9 cellular contexts compared by ENCODE assay signal in the genomic region with DNA sequence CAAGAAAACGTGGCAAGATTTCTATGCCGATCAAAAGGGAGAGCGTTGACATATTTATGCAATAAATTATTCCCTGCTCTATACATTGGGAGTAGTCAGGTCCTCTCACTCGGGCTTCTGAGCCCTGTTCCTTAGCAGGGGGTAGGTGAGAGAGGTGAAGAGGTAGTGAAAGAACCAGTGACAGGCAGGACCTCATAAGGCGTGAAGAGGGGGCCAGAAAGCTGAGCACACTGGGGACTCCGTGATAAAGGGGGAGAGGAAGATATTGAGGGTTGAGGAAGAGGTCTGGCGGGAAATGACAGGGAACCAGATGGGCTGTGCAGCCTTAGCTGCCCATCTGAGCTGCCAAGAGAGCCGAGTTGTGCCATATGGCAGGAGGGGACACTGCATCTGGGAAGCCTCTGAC. TPM values are rescaled to one million over a fixed set of nuclear protein-coding genes. Genes with fewer than 3 reads are reported as not detected.
DNase-seq lines count a peak whose midpoint lies in the region; ATAC-seq and TF ChIP-seq lines count a peak whose summit lies in the region.
"Had no signal": no experiment of that assay in that cellular context is flagged by ENCODE, and none has a peak within 500 bp of the region (broad histone marks: within the 10 kb centered on the region; RNA-seq: fewer than 3 reads in every experiment).

No MANE protein-coding gene starts in this region.

- no peaks in the 10 kb centered on the region for H3K36me3 ChIP-seq in WERI-Rb-1
- H3K36me3 ChIP-seq in thymus (ENCODE audit: control insufficient read depth, insufficient read depth), result no peaks in the 10 kb centered on the region

- H3K9me3 ChIP-seq in WERI-Rb-1 (ENCODE audit: severe bottlenecking) (no peaks in the 10 kb centered on the region), thymus (ENCODE audit: control insufficient read depth) (no peaks in the 10 kb centered on the region)

- no peak overlapping the region for H3K27ac Mint-ChIP-seq in activated CD4-positive, alpha-beta T cell treated with anti-CD3 and anti-CD28 coated beads for 36 hours

- H3K27ac ChIP-seq in WERI-Rb-1 (peak overlapping the region; percentile 82), thymus (ENCODE audit: low read depth) (no peak overlapping the region)

- peak; percentile 4 for ATAC-seq in activated CD4-positive, alpha-beta T cell treated with anti-CD3 and anti-CD28 coated beads for 36 hours
- peak; percentile 11 for ATAC-seq in HG02981 (IDR thresholded peaks at IDR 0.05; ENCODE audit: unreplicated experiment)
- ATAC-seq in HG03095 (IDR thresholded peaks at IDR 0.05; ENCODE audit: unreplicated experiment), result no peak

- peak overlapping the region; percentile 47 for H3K4me3 ChIP-seq in WERI-Rb-1 (ENCODE audit: low read depth, low read length)
- H3K4me3 ChIP-seq in iPS-11a (ENCODE audit: low read depth, low read length), result peak overlapping the region; percentile 28
- H3K4me3 ChIP-seq in thymus (ENCODE audit: low read length), result peak overlapping the region; percentile 24

- H3K4me1 Mint-ChIP-seq in activated CD4-positive, alpha-beta T cell treated with anti-CD3 and anti-CD28 coated beads for 36 hours, result peaks cover 41% of the 10 kb centered on the region

- POLR2A ChIA-PET in activated CD4-positive, alpha-beta T cell treated with anti-CD3 and anti-CD28 coated beads for 36 hours (lab: Charles Lee), result interaction anchor here (0.6 kb wide), 1 partner anchor 14 kb away, joined by 3 read pairs; a partner anchor contains a TSS

- no peaks in the 10 kb centered on the region for H3K36me3 Mint-ChIP-seq in activated CD4-positive, alpha-beta T cell treated with anti-CD3 and anti-CD28 coated beads for 36 hours (ENCODE audit: low read depth)

- CTCF ChIA-PET in activated CD4-positive, alpha-beta T cell treated with anti-CD3 and anti-CD28 coated beads for 36 hours (lab: Charles Lee), result interaction anchor here (0.8 to 1.4 kb wide), 4 partner anchors 15 to 518 kb away, joined by 3 to 6 read pairs (median 4); no protein-coding TSS in a partner anchor

- H3K4me1 ChIP-seq in thymus (ENCODE audit: control insufficient read depth, insufficient read depth, low read length), result peaks cover 3% of the 10 kb centered on the region

- TF ChIP-seq CTCF in WERI-Rb-1 (IDR thresholded peaks at IDR 0.05; ENCODE audit: low read depth, low read length), result no peak

- DNase-seq in activated CD4-positive, alpha-beta T cell treated with anti-CD3 and anti-CD28 coated beads for 36 hours, result peak; percentile 9
- DNase-seq in activated CD4-positive, alpha-beta T cell treated with anti-CD3 and anti-CD28 coated beads for 4 hours, result no peak
- DNase-seq in WERI-Rb-1 (peak; percentile 63), Ammon's horn (ENCODE audit: low spot score) (no peak)

- no peaks in the 10 kb centered on the region for H3K27me3 ChIP-seq in WERI-Rb-1 (ENCODE audit: insufficient read depth, low read depth, severe bottlenecking)
- peaks cover 41% of the 10 kb centered on the region for H3K27me3 ChIP-seq in thymus (ENCODE audit: control insufficient read depth, insufficient read depth)

- peak overlapping the region; percentile 61 for H3K4me3 Mint-ChIP-seq in activated CD4-positive, alpha-beta T cell treated with anti-CD3 and anti-CD28 coated beads for 36 hours

- intact Hi-C loops in activated CD4-positive, alpha-beta T cell treated with anti-CD3 and anti-CD28 coated beads for 36 hours (cut with DNase I, micrococcal nuclease), result loop anchor here (1.0 to 5.0 kb wide), 11 partner anchors 51 to 863 kb away; a partner anchor contains a TSS

- H3K9me3 Mint-ChIP-seq in activated CD4-positive, alpha-beta T cell treated with anti-CD3 and anti-CD28 coated beads for 36 hours (ENCODE audit: low read depth), result no peaks in the 10 kb centered on the region

- 1% methylated on average over 8 of the region's 8 CpGs for WGBS in thymus

- peaks cover 62% of the 10 kb centered on the region for H3K27me3 Mint-ChIP-seq in activated CD4-positive, alpha-beta T cell treated with anti-CD3 and anti-CD28 coated beads for 36 hours

RNA-seq across cellular contexts. Expression of a gene that starts 0.7 kb away (rescaled TPM):
- not detected for total RNA-seq in activated CD4-positive, alpha-beta T cell treated with anti-CD3 and anti-CD28 coated beads for 36 hours
- 0.27 TPM for polyA plus RNA-seq in thymus
- total RNA-seq: urinary bladder had no signal
- polyA plus RNA-seq: urinary bladder had no signal

RNA-seq across cellular contexts. Expression of a gene that starts 13.7 kb away (rescaled TPM):
- not detected for total RNA-seq in activated CD4-positive, alpha-beta T cell treated with anti-CD3 and anti-CD28 coated beads for 36 hours
- 4.1 TPM for polyA plus RNA-seq in thymus

RNA-seq across cellular contexts. Expression of a gene that starts 53.4 kb away (rescaled TPM):
- total RNA-seq in activated CD4-positive, alpha-beta T cell treated with anti-CD3 and anti-CD28 coated beads for 36 hours, result not detected
- polyA plus RNA-seq in thymus, result 0.11 TPM

RNA-seq across cellular contexts. Expression of a gene that starts 59.7 kb away (rescaled TPM):
- total RNA-seq in activated CD4-positive, alpha-beta T cell treated with anti-CD3 and anti-CD28 coated beads for 36 hours, result not detected
- polyA plus RNA-seq in thymus, result 1.0 TPM

Comparison
In these comparisons a context has a peak if more than half of its experiments do, and no peak if none do; other contexts are left out.
1. DNase-seq: peak in activated CD4-positive, alpha-beta T cell treated with anti-CD3 and anti-CD28 coated beads for 36 hours (single experiment) and WERI-Rb-1 (single experiment); none in activated CD4-positive, alpha-beta T cell treated with anti-CD3 and anti-CD28 coated beads for 4 hours (0 of 2) and Ammon's horn (single experiment).
2. Peak in every context shown above with its lines, with median percentiles within 50 percentile points of each other: H3K4me3 ChIP-seq.